ENCODE assay signal across 12 cellular contexts in the genomic region with DNA sequence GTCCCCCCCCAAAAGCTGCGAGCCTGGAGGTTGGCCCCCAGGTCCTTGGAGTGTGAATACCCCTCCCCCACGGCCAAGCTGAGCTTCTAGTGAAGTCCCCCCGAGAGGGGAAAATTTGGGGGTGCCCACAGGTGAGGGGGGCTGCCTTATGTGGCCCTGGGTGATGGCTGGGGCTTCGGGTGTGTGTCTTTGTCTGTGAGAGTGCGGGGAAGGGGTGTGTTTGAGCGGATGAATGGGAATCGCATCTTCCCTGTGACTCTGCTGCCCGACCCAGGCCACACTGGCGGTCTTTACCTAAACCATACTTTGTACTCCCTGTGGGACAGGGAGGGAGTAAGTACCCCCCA. TPM values are rescaled to one million over a fixed set of nuclear protein-coding genes. Genes with fewer than 3 reads are reported as not detected.
DNase-seq lines count a peak whose midpoint lies in the region; ATAC-seq, FAIRE-seq and TF ChIP-seq lines count a peak whose summit lies in the region.
"Had no signal": no experiment of that assay in that cellular context is flagged by ENCODE, and none has a peak within 500 bp of the region (broad histone marks: within the 10 kb centered on the region; RNA-seq: fewer than 3 reads in every experiment).

No MANE protein-coding gene starts in this region.

- ATAC-seq in T-cell (replicated peaks in 1 of 4) (no peak), GM21737 (IDR thresholded peaks at IDR 0.05; ENCODE audit: unreplicated experiment) (no peak)

- H3K4me1 Mint-ChIP-seq in T-helper 2 cell treated with Interferon-gamma antibody and Interleukin-4, amounts not matched to agents 5 μg/mL and 100 μg/mL, for 36 hours (ENCODE audit: low read depth): peaks cover 41% of the 10 kb centered on the region
- H3K4me1 Mint-ChIP-seq in T-cell: peaks cover 69 to 75% (median 74%) of the 10 kb centered on the region in 3 donors

- H3K9ac ChIP-seq in iPS-18a (ENCODE audit: low read length): peak overlapping the region; percentile 97

- H3K27ac Mint-ChIP-seq in T-helper 2 cell treated with Interferon-gamma antibody and Interleukin-4, amounts not matched to agents 5 μg/mL and 100 μg/mL, for 36 hours: no peak overlapping the region
- H3K27ac Mint-ChIP-seq in T-cell: peak overlapping the region; percentile 77 to 80

- peak overlapping the region; percentile 70 for H3K4me3 Mint-ChIP-seq in T-helper 2 cell treated with Interferon-gamma antibody and Interleukin-4, amounts not matched to agents 5 μg/mL and 100 μg/mL, for 36 hours
- peak overlapping the region; percentile 77 to 88 (median 87) for H3K4me3 Mint-ChIP-seq in T-cell

- H3K27me3 ChIP-seq in iPS-18a (ENCODE audit: control insufficient read depth, insufficient read depth, low read length) (no peaks in the 10 kb centered on the region), spleen (replicated peaks in 1 of 7) (peaks cover 0 to 28% (median 10%) of the 10 kb centered on the region in 7 donors)

- POLR2A ChIA-PET in T-cell (lab: Charles Lee): interaction anchor here in 1 of 2 donors (0.6 kb wide), 1 partner anchor 10 kb away, joined by 3 read pairs; no protein-coding TSS in a partner anchor

- peaks cover 2% of the 10 kb centered on the region for H3K36me3 Mint-ChIP-seq in T-helper 2 cell treated with Interferon-gamma antibody and Interleukin-4, amounts not matched to agents 5 μg/mL and 100 μg/mL, for 36 hours (ENCODE audit: low read depth)
- H3K36me3 Mint-ChIP-seq in T-cell: no peaks in the 10 kb centered on the region

- H3K27me3 Mint-ChIP-seq in T-helper 2 cell treated with Interferon-gamma antibody and Interleukin-4, amounts not matched to agents 5 μg/mL and 100 μg/mL, for 36 hours (ENCODE audit: low read depth): peaks cover 28% of the 10 kb centered on the region
- no peaks in the 10 kb centered on the region for H3K27me3 Mint-ChIP-seq in T-cell

- intact Hi-C loops in spleen (cut with DNase I; ENCODE audit: low total_unique reads): no loop called here

- H3K36me3 ChIP-seq in iPS-18a (ENCODE audit: control insufficient read depth, low read depth, low read length) (peaks cover 4% of the 10 kb centered on the region), spleen (no peaks in the 10 kb centered on the region)

- DNase-seq in T-helper 2 cell treated with Interferon-gamma antibody and Interleukin-4, amounts not matched to agents 5 μg/mL and 100 μg/mL, for 36 hours (ENCODE audit: low spot score): no peak
- DNase-seq in T-helper 2 cell (no peak), T-cell (no peak), spleen (no peak), KBM-7 (no peak), RCC 7860 (ENCODE audit: low spot score) (no peak)
- DNase-seq: activated CD4-positive, CD25-positive, alpha-beta regulatory T cell treated with anti-CD3 and anti-CD28 coated beads, Interleukin-2, amount 50 U/mL, for 72 hours; foreskin melanocyte had no signal

- H3K9me3 ChIP-seq in iPS-18a (ENCODE audit: control insufficient read depth, low read depth, low read length): no peaks in the 10 kb centered on the region
- no peaks in the 10 kb centered on the region for H3K9me3 ChIP-seq in spleen

- 37 to 50% (median 45%) methylated on average over 9 of the region's 9 CpGs for WGBS in spleen, 5 donors

- no peak for FAIRE-seq in RCC 7860 (lab: Jason Lieb, UNC)
- FAIRE-seq: bronchial epithelial cell had no signal

- H3K4me3 ChIP-seq in iPS-18a (ENCODE audit: low read length) (peak overlapping the region; percentile 98), spleen (peak overlapping the region in 6 of 8 donors; percentile 50 to 79 (median 60))

- CTCF ChIA-PET in T-cell (lab: Charles Lee): interaction anchor here in 1 of 2 donors (1.5 kb wide), 1 partner anchor 16 kb away, joined by 3 read pairs; no protein-coding TSS in a partner anchor

- in situ Hi-C loops in KBM-7 (cut with MboI; ENCODE audit: low pct_unique_long_range_greater_than_20kb, low sequenced_read_pairs): no loop called here

- no peaks in the 10 kb centered on the region for H3K9me3 Mint-ChIP-seq in T-helper 2 cell treated with Interferon-gamma antibody and Interleukin-4, amounts not matched to agents 5 μg/mL and 100 μg/mL, for 36 hours
- no peaks in the 10 kb centered on the region for H3K9me3 Mint-ChIP-seq in T-cell

- no peak for TF ChIP-seq CTCF in spleen (IDR thresholded peaks at IDR 0.05 in 8 of 11, conservative IDR thresholded peaks at IDR 0.05 in 3 of 11)

- no peak for TF ChIP-seq POLR2A in spleen (IDR thresholded peaks at IDR 0.05)

- H3K27ac ChIP-seq in iPS-18a (ENCODE audit: low read length) (peak overlapping the region; percentile 95), spleen (peak overlapping the region in 2 of 8 donors; percentile 77 to 86)

- H3K4me1 ChIP-seq in iPS-18a (ENCODE audit: control insufficient read depth, low read depth, low read length) (peaks cover 23% of the 10 kb centered on the region), spleen (peaks cover 5 to 58% (median 23%) of the 10 kb centered on the region in 6 donors)

RNA-seq across cellular contexts. Expression of gene SBK1, which starts 1.2 kb away (rescaled TPM):
- total RNA-seq in T-cell (10 to 100 TPM; 21.8 to 26.3 (median 23.4) TPM), spleen (1 to 10 TPM; 1.0 to 2.8 (median 2.1) TPM)
- polyA plus RNA-seq in spleen: under 1 TPM; 0.30 to 0.70 (median 0.46) TPM
- total RNA-seq: osteoblast had no signal

Comparison
In these comparisons a context has a peak if more than half of its experiments do, and no peak if none do; other contexts are left out.
1. RNA of gene SBK1, which starts 1.2 kb away (total RNA-seq): 21.8 to 26.3 TPM in T-cell; 1.0 to 2.8 TPM in spleen; every median in the first group is over 4 times any median in the second.